Comparison of ENCODE assay signal across 23 cellular contexts in genomic region chr16:63037761-63038562, GRCh38.
"Had no signal": no experiment of that assay in that cellular context is flagged by ENCODE, and none has a peak within 500 bp of the region (broad histone marks: within the 10 kb centered on the region; RNA-seq: fewer than 3 reads in every experiment).

No MANE protein-coding gene starts in this region.

- DNase-seq: esophagus squamous epithelium; foreskin fibroblast; immature natural killer cell; left ventricle myocardium inferior; lower lobe of right lung; natural killer cell; occipital lobe; spleen; stimulated activated CD4-positive, alpha-beta T cell treated with anti-CD3 and anti-CD28 coated beads, Interleukin-15, amount 100 ng/mL, for 24 hours; stimulated activated CD4-positive, alpha-beta T cell treated with anti-CD3 and anti-CD28 coated beads, Interleukin-1b, Interleukin-23, amount 100 ng/mL, for 48 hours; stimulated activated CD4-positive, alpha-beta T cell treated with anti-CD3 and anti-CD28 coated beads, Interleukin-4, amount 100 ng/mL, for 24 hours; tibial artery; upper lobe of left lung; uterus had no signal

- H3K36me3 ChIP-seq: esophagus squamous epithelium, left ventricle myocardium inferior, lower lobe of right lung, pancreas, prostate gland, spleen, tibial artery, upper lobe of left lung, uterus had no signal

- H3K4me1 Mint-ChIP-seq: immature natural killer cell; memory B cell; mesothelial cell of epicardium; natural killer cell; stimulated activated memory B cell treated with anti-CD40 and anti-IgM and Interleukin-4, amounts not matched to agents 10 μg/mL and 1 μg/mL and 100 μg/mL, for 72 hours had no signal

- H3K27me3 Mint-ChIP-seq: dendritic cell treated with granulocyte-macrophage colony-stimulating factor and Interleukin-4, amounts not matched to agents 40 ng/mL and 50 ng/mL, for 4 days; memory B cell; stimulated activated memory B cell treated with anti-CD40 and anti-IgM and Interleukin-4, amounts not matched to agents 10 μg/mL and 1 μg/mL and 100 μg/mL, for 72 hours; stimulated activated naive CD8-positive, alpha-beta T cell treated with anti-CD3 and anti-CD28 coated beads, Interleukin-15, Interleukin-2, amounts not matched to agents 100 ng/mL and 50 ng/mL, for 24 hours had no signal

- H3K27ac ChIP-seq: esophagus squamous epithelium, left ventricle myocardium inferior, lower lobe of right lung, pancreas, prostate gland, spleen, tibial artery, upper lobe of left lung, uterus had no signal

- H3K27me3 ChIP-seq: esophagus squamous epithelium, pancreas, spleen, tibial artery, upper lobe of left lung, uterus had no signal

- H3K9me3 ChIP-seq: esophagus squamous epithelium, left ventricle myocardium inferior, lower lobe of right lung, pancreas, prostate gland, tibial artery, upper lobe of left lung, uterus had no signal

- H3K27ac Mint-ChIP-seq: dendritic cell treated with granulocyte-macrophage colony-stimulating factor and Interleukin-4, amounts not matched to agents 40 ng/mL and 50 ng/mL, for 4 days; immature natural killer cell; memory B cell; mesothelial cell of epicardium; natural killer cell; stimulated activated memory B cell treated with anti-CD40 and anti-IgM and Interleukin-4, amounts not matched to agents 10 μg/mL and 1 μg/mL and 100 μg/mL, for 72 hours; stimulated activated naive CD8-positive, alpha-beta T cell treated with anti-CD3 and anti-CD28 coated beads, Interleukin-15, Interleukin-2, amounts not matched to agents 100 ng/mL and 50 ng/mL, for 24 hours had no signal

- H3K4me3 ChIP-seq: esophagus squamous epithelium, left ventricle myocardium inferior, lower lobe of right lung, pancreas, prostate gland, spleen, tibial artery, upper lobe of left lung, uterus had no signal

- H3K4me1 ChIP-seq: esophagus squamous epithelium, left ventricle myocardium inferior, lower lobe of right lung, prostate gland, spleen, tibial artery, upper lobe of left lung, uterus had no signal

- H3K36me3 Mint-ChIP-seq: memory B cell; mesothelial cell of epicardium; stimulated activated memory B cell treated with anti-CD40 and anti-IgM and Interleukin-4, amounts not matched to agents 10 μg/mL and 1 μg/mL and 100 μg/mL, for 72 hours had no signal

- H3K4me3 Mint-ChIP-seq: dendritic cell treated with granulocyte-macrophage colony-stimulating factor and Interleukin-4, amounts not matched to agents 40 ng/mL and 50 ng/mL, for 4 days; immature natural killer cell; memory B cell; mesothelial cell of epicardium; natural killer cell; neural crest cell; stimulated activated memory B cell treated with anti-CD40 and anti-IgM and Interleukin-4, amounts not matched to agents 10 μg/mL and 1 μg/mL and 100 μg/mL, for 72 hours; stimulated activated naive CD8-positive, alpha-beta T cell treated with anti-CD3 and anti-CD28 coated beads, Interleukin-15, Interleukin-2, amounts not matched to agents 100 ng/mL and 50 ng/mL, for 24 hours had no signal

- ATAC-seq: lower lobe of right lung; natural killer cell; sciatic nerve; stimulated activated memory B cell treated with anti-CD40 and anti-IgM and Interleukin-4, amounts not matched to agents 10 μg/mL and 1 μg/mL and 100 μg/mL, for 72 hours had no signal

- H3K9me3 Mint-ChIP-seq: dendritic cell treated with granulocyte-macrophage colony-stimulating factor and Interleukin-4, amounts not matched to agents 40 ng/mL and 50 ng/mL, for 4 days had no signal
